In the genomic region with DNA sequence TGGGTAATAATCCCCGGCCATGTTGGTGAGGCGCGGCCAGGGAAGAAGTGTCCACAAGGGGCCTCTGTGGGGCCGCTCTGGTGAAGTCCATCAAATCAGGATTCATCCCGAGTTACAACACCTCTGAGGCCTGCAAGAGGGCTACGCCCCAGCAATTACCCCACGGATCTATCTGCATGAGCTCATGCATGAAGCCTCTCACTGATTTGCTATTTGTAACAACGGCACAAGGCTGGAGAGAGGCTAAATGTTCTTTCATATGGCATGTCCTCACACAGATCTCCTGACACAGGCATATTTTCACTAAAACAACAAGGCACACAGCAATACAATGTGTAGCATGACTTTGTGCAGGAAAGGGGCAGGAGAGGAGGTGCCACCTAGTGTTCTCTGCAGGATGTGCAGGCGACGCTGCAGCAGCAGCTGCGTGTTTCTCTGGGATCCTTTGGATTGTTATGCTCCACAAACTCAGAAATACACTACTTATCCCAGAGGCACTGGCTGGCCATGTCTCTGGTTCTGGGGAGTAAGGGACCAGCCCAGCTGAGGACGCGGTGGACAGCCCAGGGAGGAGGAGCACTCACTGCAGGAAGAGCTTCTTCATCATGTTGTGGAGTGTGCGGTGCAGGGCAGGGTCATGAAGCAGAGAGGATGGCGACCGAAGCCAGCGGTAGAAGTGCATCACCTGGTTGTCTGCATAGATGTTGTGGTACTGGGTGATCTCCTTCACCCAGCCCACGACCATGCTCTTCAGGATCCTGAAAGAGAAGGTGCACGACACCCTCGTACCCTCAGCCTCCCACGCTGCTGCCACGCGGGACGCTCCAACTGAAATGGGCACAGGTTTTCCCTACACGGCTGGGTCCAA, we compare ENCODE assay signal across 10 cellular contexts. TPM values are rescaled to one million over a fixed set of nuclear protein-coding genes. Genes with fewer than 3 reads are reported as not detected.
A peak's percentile ranks its signal among the peaks of the same experiment; 100 is the strongest.
DNase-seq lines count a peak whose midpoint lies in the region; ATAC-seq and TF ChIP-seq lines count a peak whose summit lies in the region.
"Had no signal": no experiment of that assay in that cellular context is flagged by ENCODE, and none has a peak within 500 bp of the region (broad histone marks: within the 10 kb centered on the region; RNA-seq: fewer than 3 reads in every experiment).

No MANE protein-coding gene starts in this region.

- H3F3A ChIP-seq in DOHH2 (ENCODE audit: control insufficient read depth, insufficient read depth) = no peaks in the 10 kb centered on the region

- H3K27me3 ChIP-seq in DOHH2 (ENCODE audit: control insufficient read depth, low read length) (no peaks in the 10 kb centered on the region), ascending aorta (no peaks in the 10 kb centered on the region), upper lobe of left lung (no peaks in the 10 kb centered on the region)
- H3K27me3 ChIP-seq: ovary had no signal

- 84 to 85% methylated on average over 25 of the region's 25 CpGs for WGBS in upper lobe of left lung, 2 donors

- TF ChIP-seq EP300 in upper lobe of left lung (IDR thresholded peaks at IDR 0.05) = no peak

- TF ChIP-seq POLR2A in upper lobe of left lung (IDR thresholded peaks at IDR 0.05) = no peak

- H3K4me2 ChIP-seq in DOHH2 (ENCODE audit: low read length) = no peak overlapping the region

- intact Hi-C loops in ascending aorta (cut with DNase I) = no loop called here

- peak in 1 of 2 donors; percentile 89 for ATAC-seq in upper lobe of left lung (ENCODE audit: low FRiP score in 2 of 2)

- H3K4me3 ChIP-seq in DOHH2 (ENCODE audit: low read length) = no peak overlapping the region
- H3K4me3 ChIP-seq in ascending aorta = no peak overlapping the region
- no peak overlapping the region for H3K4me3 ChIP-seq in upper lobe of left lung
- H3K4me3 ChIP-seq: ovary had no signal

- H3K79me2 ChIP-seq in DOHH2 (ENCODE audit: control insufficient read depth, low read length) = 0 out of 2 replicates have a peak, but pooled peaks cover 6% of the 10 kb centered on the region

- peak; percentile 71 for DNase-seq in HuH-7.5 (ENCODE audit: low spot score)
- no peak for DNase-seq in ascending aorta (ENCODE audit: low spot score in 2 of 2)
- DNase-seq in islet precursor cell = peak; percentile 82
- DNase-seq in upper lobe of left lung = no peak
- DNase-seq in NCI-H446 treated with DMSO at 0.1 percent for 48 hours (lab: John Stamatoyannopoulos, UW) = no peak
- DNase-seq in stimulated activated CD4-positive, alpha-beta T cell treated with anti-CD3 and anti-CD28 coated beads, Interleukin-1b, Interleukin-23, amount 100 ng/mL, for 48 hours = no peak
- DNase-seq in NCI-H146 (lab: John Stamatoyannopoulos, UW) = no peak

- H3K27ac ChIP-seq in DOHH2 (ENCODE audit: low read depth, low read length) = no peak overlapping the region
- no peak overlapping the region for H3K27ac ChIP-seq in ascending aorta
- no peak overlapping the region for H3K27ac ChIP-seq in upper lobe of left lung
- H3K27ac ChIP-seq: ovary had no signal

- TF ChIP-seq CTCF in DOHH2 (IDR thresholded peaks at IDR 0.05; ENCODE audit: low read depth, low read length, poor library complexity, severe bottlenecking) = peak; percentile 84
- peak in 2 of 3 experiments; percentile 17 to 41 for TF ChIP-seq CTCF in ascending aorta (IDR thresholded peaks at IDR 0.05)
- peak in 4 of 6 experiments; percentile 45 to 57 (median 56) for TF ChIP-seq CTCF in upper lobe of left lung (IDR thresholded peaks at IDR 0.05)

- peaks cover 7% of the 10 kb centered on the region; the same call in 1 of the 2 replicates for H4K20me1 ChIP-seq in DOHH2 (ENCODE audit: control insufficient read depth, insufficient read depth, low read depth, low read length)

- no peaks in the 10 kb centered on the region for H3K9me2 ChIP-seq in DOHH2 (replicated peaks; ENCODE audit: control insufficient read depth, low read length)

- no peaks in the 10 kb centered on the region for H3K4me1 ChIP-seq in DOHH2 (ENCODE audit: control insufficient read depth, low read length)
- no peaks in the 10 kb centered on the region for H3K4me1 ChIP-seq in ascending aorta
- H3K4me1 ChIP-seq in upper lobe of left lung = no peaks in the 10 kb centered on the region

- H3K9me3 ChIP-seq in DOHH2 (ENCODE audit: control insufficient read depth, insufficient read depth, low read length) (no peaks in the 10 kb centered on the region), ascending aorta (no peaks in the 10 kb centered on the region), upper lobe of left lung (no peaks in the 10 kb centered on the region)
- H3K9me3 ChIP-seq: ovary had no signal

- peaks cover 96% of the 10 kb centered on the region for H3K36me3 ChIP-seq in DOHH2 (ENCODE audit: control insufficient read depth, low read length)
- peaks cover 59 to 90% of the 10 kb centered on the region in 2 donors for H3K36me3 ChIP-seq in ascending aorta
- H3K36me3 ChIP-seq in upper lobe of left lung = peaks cover 5 to 91% (median 61%) of the 10 kb centered on the region in 4 donors
- H3K36me3 ChIP-seq: ovary had no signal

RNA-seq across cellular contexts. Expression of gene P2RX2, which starts 20.2 kb away (rescaled TPM):
- total RNA-seq in ascending aorta (not detected), upper lobe of left lung (1 to 10 TPM in 2 of 6 donors, under 1 TPM in 2, not detected in 2; 0.27 to 4.4 (median 1.00) TPM)
- total RNA-seq: T-helper 2 cell treated with Interferon-gamma antibody and Interleukin-4, amounts not matched to agents 100 ng/mL and 5 ng/mL, for 36 hours had no signal

RNA-seq across cellular contexts. Expression of gene LRCOL1, which starts 28.4 kb away (rescaled TPM):
- total RNA-seq in ascending aorta (not detected), upper lobe of left lung (1 to 10 TPM in 1 of 6 donors, under 1 TPM in 1, not detected in 4; 0.92 to 3.7 TPM)
- total RNA-seq: T-helper 2 cell treated with Interferon-gamma antibody and Interleukin-4, amounts not matched to agents 100 ng/mL and 5 ng/mL, for 36 hours had no signal

RNA-seq across cellular contexts. Expression of gene POLE, which starts 48.4 kb away (rescaled TPM):
- total RNA-seq in ascending aorta (115 TPM), upper lobe of left lung (100 to 1,000 TPM in 1 of 6 donors, 10 to 100 TPM in 5; 16.6 to 228 (median 26.2) TPM)

RNA-seq across cellular contexts. Expression of gene PXMP2, which starts 48.6 kb away (rescaled TPM):
- 18.8 TPM for total RNA-seq in ascending aorta
- 10 to 100 TPM; 16.8 to 41.7 (median 20.9) TPM for total RNA-seq in upper lobe of left lung

Comparison
In these comparisons a context has a peak if more than half of its experiments do, and no peak if none do; other contexts are left out.
1. CTCF ChIP-seq: peak in every context shown above with its lines; median percentile 84 in DOHH2; 56 in upper lobe of left lung; 29 in ascending aorta.
2. DNase-seq: peak in HuH-7.5 (single experiment) and islet precursor cell (single experiment); none in ascending aorta (0 of 2), upper lobe of left lung (0 of 2), NCI-H446 treated with DMSO at 0.1 percent for 48 hours (single experiment), stimulated activated CD4-positive, alpha-beta T cell treated with anti-CD3 and anti-CD28 coated beads, Interleukin-1b, Interleukin-23, amount 100 ng/mL, for 48 hours (single experiment) and NCI-H146 (single experiment).